Comparison of ENCODE assay signal across 7 cellular contexts in the genomic region with DNA sequence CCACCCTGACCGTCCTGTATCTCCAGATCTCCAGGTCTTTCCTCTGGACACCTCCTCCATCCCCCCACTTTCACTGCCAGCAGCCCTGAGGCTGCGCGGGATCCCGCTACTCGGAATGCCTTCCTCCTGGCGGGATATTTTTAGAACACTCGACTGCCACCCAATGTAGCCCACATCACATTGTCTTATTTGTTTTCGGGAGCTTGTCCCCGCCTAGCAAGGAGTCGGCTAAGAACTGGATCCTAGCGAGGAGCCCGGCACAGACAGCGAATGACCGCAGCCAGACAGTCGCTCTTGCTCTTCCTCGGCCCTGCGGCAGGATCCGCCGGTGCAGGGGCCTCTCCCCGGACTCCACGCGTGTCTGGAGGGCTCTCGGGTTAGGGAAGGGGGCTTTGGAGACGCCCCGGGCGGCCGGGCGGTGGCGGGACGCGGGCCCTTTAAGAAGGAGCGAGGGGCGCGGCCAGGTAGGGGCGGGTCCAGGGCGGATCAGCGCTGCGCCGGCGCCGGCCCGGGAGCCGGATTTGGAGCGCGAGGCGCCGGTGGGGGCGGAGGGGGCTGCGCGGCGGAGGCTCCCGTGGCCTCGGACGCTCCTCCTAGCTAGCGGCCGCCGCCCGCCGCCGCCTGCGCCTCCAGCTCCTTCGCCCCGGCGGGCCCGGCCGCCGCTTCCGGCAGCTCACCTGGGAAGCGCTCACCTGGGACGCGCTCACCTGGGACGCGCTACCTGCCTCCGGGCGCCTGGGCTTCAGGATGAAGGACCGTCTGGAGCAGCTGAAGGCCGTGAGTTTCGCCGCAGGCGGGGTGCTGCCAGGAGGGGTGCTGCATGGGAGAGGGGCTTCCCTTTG. TPM values are rescaled to one million over a fixed set of nuclear protein-coding genes. Genes with fewer than 3 reads are reported as not detected.
DNase-seq lines count a peak whose midpoint lies in the region; ATAC-seq and TF ChIP-seq lines count a peak whose summit lies in the region.

TSS of gene STX3 (plus strand) at position 518 of the 842 bp plus-strand sequence. CDS start at position 748, 230 bp downstream.

- ATAC-seq in GM18519 (IDR thresholded peaks at IDR 0.05; ENCODE audit: low FRiP score, unreplicated experiment) (peak; percentile 58), HG03025 (IDR thresholded peaks at IDR 0.05; ENCODE audit: low FRiP score, unreplicated experiment) (peak; percentile 51)

- H3K36me3 Mint-ChIP-seq in chondrocyte (ENCODE audit: low read depth): peaks cover 1% of the 10 kb centered on the region

- H3K9me3 Mint-ChIP-seq in chondrocyte (ENCODE audit: low read depth): no peaks in the 10 kb centered on the region

- H3K4me3 Mint-ChIP-seq in chondrocyte (ENCODE audit: unreplicated experiment): peak within 1 kb of the TSS; percentile 99

- no peaks in the 10 kb centered on the region for H3K27me3 Mint-ChIP-seq in chondrocyte (ENCODE audit: low read depth)

- peak within 1 kb of the TSS; percentile 81 for H3K4me3 ChIP-seq in kidney epithelial cell (ENCODE audit: low read depth, low read length)

- H3K4me1 Mint-ChIP-seq in chondrocyte (ENCODE audit: low read depth): peaks cover 28% of the 10 kb centered on the region

- H3K27me3 ChIP-seq in kidney epithelial cell (ENCODE audit: control insufficient read depth, insufficient read depth, low read length): no peaks in the 10 kb centered on the region

- DNase-seq in NCI-H2227 treated with DMSO at 0.1 percent for 48 hours (lab: John Stamatoyannopoulos, UW) (peak; percentile 82), chondrocyte (ENCODE audit: low spot score) (peak; percentile 88), kidney epithelial cell (ENCODE audit: low read depth) (no peak)
- peak; percentile 45 to 48 for DNase-seq in activated CD4-positive, alpha-beta T cell treated with anti-CD3 and anti-CD28 coated beads for 24 hours (ENCODE audit: low read depth in 2 of 2)
- peak; percentile 81 for DNase-seq in stimulated activated CD4-positive, alpha-beta T cell treated with anti-CD3 and anti-CD28 coated beads, Interleukin-15, amount 100 ng/mL, for 24 hours

- TF ChIP-seq CTCF in chondrocyte (IDR thresholded peaks at IDR 0.05): no peak
- TF ChIP-seq CTCF in kidney epithelial cell (IDR thresholded peaks at IDR 0.05; ENCODE audit: insufficient read depth, low read length, poor library complexity, severe bottlenecking): no peak

- H3K27ac Mint-ChIP-seq in chondrocyte (ENCODE audit: unreplicated experiment): peak within 1 kb of the TSS; percentile 94

- H3K36me3 ChIP-seq in kidney epithelial cell (ENCODE audit: control insufficient read depth, insufficient read depth, low read length): peaks cover 1% of the 10 kb centered on the region

RNA-seq across cellular contexts. Expression of gene STX3, which starts in this region (rescaled TPM):
- total RNA-seq in chondrocyte: 14.5 to 22.1 TPM (median 20.3 TPM) in 3 replicates
- 64.0 and 73.5 TPM in 2 replicates for total RNA-seq in kidney epithelial cell
